21 cellular contexts compared by ENCODE assay signal in the genomic region with DNA sequence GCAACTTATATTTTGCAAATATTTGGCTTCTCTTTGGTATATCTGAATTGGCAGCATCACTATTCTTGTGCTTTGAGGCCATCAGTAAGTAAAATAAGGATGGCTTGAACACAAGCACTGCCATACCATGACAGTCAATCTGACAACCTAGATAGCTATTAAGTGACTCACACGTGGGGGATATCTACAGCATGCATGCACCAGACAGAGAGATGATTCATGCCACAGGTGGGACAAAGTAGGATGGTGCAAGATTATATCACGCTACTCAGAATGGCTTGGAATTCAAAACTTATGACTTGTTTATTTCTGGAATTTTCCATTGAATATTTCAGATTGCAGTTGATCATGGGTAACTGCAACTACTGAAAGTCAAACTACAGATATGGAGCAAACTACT.
DNase-seq lines count a peak whose midpoint lies in the region; ATAC-seq and TF ChIP-seq lines count a peak whose summit lies in the region.
"Had no signal": no experiment of that assay in that cellular context is flagged by ENCODE, and none has a peak within 500 bp of the region (broad histone marks: within the 10 kb centered on the region; RNA-seq: fewer than 3 reads in every experiment).

No MANE protein-coding gene starts in this region.

- 53 to 64% methylated on average over 2 of the region's 2 CpGs for WGBS in upper lobe of left lung, 2 donors

- ATAC-seq in SK-N-SH treated with all-trans-retinoic acid at 6 μM for 48 hours = no peak
- no peak for ATAC-seq in GM18517 (IDR thresholded peaks at IDR 0.05; ENCODE audit: unreplicated experiment)
- ATAC-seq in upper lobe of left lung (ENCODE audit: low FRiP score in 2 of 2) = no peak
- ATAC-seq: left lobe of liver had no signal

- H3K36me3 ChIP-seq in upper lobe of left lung = no peaks in the 10 kb centered on the region
- H3K36me3 ChIP-seq: ascending aorta, esophagus squamous epithelium, HAP-1 had no signal

- peak; percentile 20 for DNase-seq in DMS53 (lab: John Stamatoyannopoulos, UW)
- no peak for DNase-seq in DMS53 treated with DMSO at 0.1 percent for 48 hours (lab: John Stamatoyannopoulos, UW; ENCODE audit: unreplicated experiment)
- DNase-seq in iris pigment epithelial cell (ENCODE audit: low read depth) = peak; percentile 0
- DNase-seq in effector CD4-positive, alpha-beta T cell = no peak
- no peak for DNase-seq in stimulated activated CD4-positive, alpha-beta T cell treated with anti-CD3 and anti-CD28 coated beads, Interleukin-4, amount 100 ng/mL, for 4 hours
- no peak for DNase-seq in upper lobe of left lung
- DNase-seq: cerebellar nuclear complex; DND-41; effector CD8-positive, alpha-beta T cell; esophagus squamous epithelium; MM.1S; NCI-H146; nephron progenitor cell; posterior cingulate gyrus had no signal

- no peak for TF ChIP-seq POLR2A in upper lobe of left lung (IDR thresholded peaks at IDR 0.05)

- H3K27me3 ChIP-seq in upper lobe of left lung = no peaks in the 10 kb centered on the region
- H3K27me3 ChIP-seq: ascending aorta, esophagus squamous epithelium had no signal

- no peak overlapping the region for H3K4me3 ChIP-seq in upper lobe of left lung
- H3K4me3 ChIP-seq: ascending aorta, esophagus squamous epithelium, HAP-1, SK-N-MC had no signal

- TF ChIP-seq EP300 in upper lobe of left lung (IDR thresholded peaks at IDR 0.05) = no peak

- no peaks in the 10 kb centered on the region for H3K4me1 ChIP-seq in upper lobe of left lung
- H3K4me1 ChIP-seq: ascending aorta, esophagus squamous epithelium, HAP-1 had no signal

- no peaks in the 10 kb centered on the region for H3K9me3 ChIP-seq in upper lobe of left lung
- H3K9me3 ChIP-seq: ascending aorta, esophagus squamous epithelium, HAP-1 had no signal

- H3K27ac ChIP-seq in upper lobe of left lung = no peak overlapping the region
- H3K27ac ChIP-seq: 22Rv1, ascending aorta, esophagus squamous epithelium, SK-N-MC had no signal

- no peak for TF ChIP-seq CTCF in upper lobe of left lung (IDR thresholded peaks at IDR 0.05)

TF ChIP-seq in SK-N-SH treated with all-trans-retinoic acid at 6 μM for 48 hours, 23 proteins besides CTCF, POLR2A, EP300 and RAD21:
- TF ChIP-seq ISL1 (CRISPR knock-in tag; IDR thresholded peaks at IDR 0.05) (0 out of 2 replicates have a peak, but pooled peaks have one; percentile 20), BACH2 (CRISPR knock-in tag; IDR thresholded peaks at IDR 0.05; ENCODE audit: borderline replicate concordance) (no peak), ZFP30 (CRISPR knock-in tag; IDR thresholded peaks at IDR 0.05) (no peak)
- TF ChIP-seq, protein P1, sequence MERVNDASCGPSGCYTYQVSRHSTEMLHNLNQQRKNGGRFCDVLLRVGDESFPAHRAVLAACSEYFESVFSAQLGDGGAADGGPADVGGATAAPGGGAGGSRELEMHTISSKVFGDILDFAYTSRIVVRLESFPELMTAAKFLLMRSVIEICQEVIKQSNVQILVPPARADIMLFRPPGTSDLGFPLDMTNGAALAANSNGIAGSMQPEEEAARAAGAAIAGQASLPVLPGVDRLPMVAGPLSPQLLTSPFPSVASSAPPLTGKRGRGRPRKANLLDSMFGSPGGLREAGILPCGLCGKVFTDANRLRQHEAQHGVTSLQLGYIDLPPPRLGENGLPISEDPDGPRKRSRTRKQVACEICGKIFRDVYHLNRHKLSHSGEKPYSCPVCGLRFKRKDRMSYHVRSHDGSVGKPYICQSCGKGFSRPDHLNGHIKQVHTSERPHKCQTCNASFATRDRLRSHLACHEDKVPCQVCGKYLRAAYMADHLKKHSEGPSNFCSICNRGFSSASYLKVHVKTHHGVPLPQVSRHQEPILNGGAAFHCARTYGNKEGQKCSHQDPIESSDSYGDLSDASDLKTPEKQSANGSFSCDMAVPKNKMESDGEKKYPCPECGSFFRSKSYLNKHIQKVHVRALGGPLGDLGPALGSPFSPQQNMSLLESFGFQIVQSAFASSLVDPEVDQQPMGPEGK (CRISPR knock-in tag; IDR thresholded peaks at IDR 0.05; ENCODE audit: borderline replicate concordance) = no peak

Comparison
In these comparisons a context has a peak if more than half of its experiments do, and no peak if none do; other contexts are left out.
1. DNase-seq: peak in DMS53 (single experiment) and iris pigment epithelial cell (single experiment); none in DMS53 treated with DMSO at 0.1 percent for 48 hours (single experiment), effector CD4-positive, alpha-beta T cell (single experiment), stimulated activated CD4-positive, alpha-beta T cell treated with anti-CD3 and anti-CD28 coated beads, Interleukin-4, amount 100 ng/mL, for 4 hours (0 of 2) and upper lobe of left lung (0 of 2).